ENCODE assay signal across 9 cellular contexts in the genomic region with DNA sequence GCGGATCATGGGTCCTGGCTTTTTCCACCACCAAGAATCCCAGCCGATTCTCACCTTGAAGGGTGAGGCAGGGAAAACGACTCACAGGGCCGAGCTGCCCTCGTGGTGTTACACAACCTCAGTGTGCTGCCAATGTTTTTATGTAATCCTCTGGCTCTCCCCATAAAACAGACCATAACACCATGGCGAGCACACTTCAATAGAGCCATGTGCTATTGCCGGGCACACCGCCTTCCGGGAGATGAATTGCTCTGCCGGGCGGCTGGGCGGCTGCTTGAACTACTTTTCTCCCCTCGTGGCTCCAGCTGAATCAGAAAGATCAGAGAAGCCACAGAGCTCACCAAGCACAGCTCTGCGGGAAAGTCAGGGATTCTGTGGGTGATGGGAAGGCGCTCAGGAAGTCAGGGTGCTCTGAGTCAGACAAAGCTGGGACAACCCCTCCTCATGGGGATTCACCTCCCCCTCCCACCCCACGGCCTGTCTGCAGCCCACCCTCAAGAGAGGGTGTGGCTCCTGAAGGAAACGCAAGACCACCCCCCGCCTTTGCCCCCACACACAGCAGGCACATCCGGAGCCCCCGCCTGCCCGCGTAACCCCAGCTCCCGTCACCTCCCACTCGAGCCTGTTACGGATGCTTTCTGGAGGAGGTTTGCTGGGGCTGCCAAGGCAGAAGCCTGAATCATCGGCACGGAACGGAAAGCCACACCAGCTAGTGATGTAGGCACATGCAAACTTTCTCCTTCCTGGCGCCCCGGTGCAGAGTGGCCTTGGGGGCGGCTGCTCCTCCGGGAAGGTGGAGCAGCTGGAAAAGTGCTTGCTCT. TPM values are rescaled to one million over a fixed set of nuclear protein-coding genes. Genes with fewer than 3 reads are reported as not detected.
DNase-seq lines count a peak whose midpoint lies in the region; ATAC-seq, FAIRE-seq and TF ChIP-seq lines count a peak whose summit lies in the region.
"Had no signal": no experiment of that assay in that cellular context is flagged by ENCODE, and none has a peak within 500 bp of the region (broad histone marks: within the 10 kb centered on the region; RNA-seq: fewer than 3 reads in every experiment).

No MANE protein-coding gene starts in this region.

- no peaks in the 10 kb centered on the region for H3K9me3 ChIP-seq in upper lobe of left lung

- no peak for FAIRE-seq in GM19239 (lab: Jason Lieb, UNC)

- TF ChIP-seq EP300 in upper lobe of left lung (IDR thresholded peaks at IDR 0.05), result peak in 1 of 4 donors; percentile 31

- H3K27ac Mint-ChIP-seq in nephron progenitor cell, result no peak overlapping the region
- H3K27ac Mint-ChIP-seq: naive B cell had no signal

- TF ChIP-seq CTCF in coronary artery (IDR thresholded peaks at IDR 0.05), result no peak
- TF ChIP-seq CTCF in nephron progenitor cell (IDR thresholded peaks at IDR 0.05), result no peak
- no peak for TF ChIP-seq CTCF in upper lobe of left lung (IDR thresholded peaks at IDR 0.05)

- no peak for TF ChIP-seq POLR2A in upper lobe of left lung (IDR thresholded peaks at IDR 0.05)

- ATAC-seq in upper lobe of left lung (ENCODE audit: low FRiP score in 2 of 2) (peak; percentile 58 to 77), HG02678 (IDR thresholded peaks at IDR 0.05; ENCODE audit: unreplicated experiment) (no peak)

- H3K4me1 ChIP-seq in upper lobe of left lung, result peaks cover 7 to 37% (median 14%) of the 10 kb centered on the region in 4 donors

- H3K36me3 ChIP-seq in upper lobe of left lung, result no peaks in the 10 kb centered on the region

- peak overlapping the region; percentile 39 for H3K4me3 Mint-ChIP-seq in nephron progenitor cell

- H3K36me3 Mint-ChIP-seq in nephron progenitor cell (ENCODE audit: low read depth), result no peaks in the 10 kb centered on the region

- H3K4me3 ChIP-seq in coronary artery, result peak overlapping the region; percentile 51
- no peak overlapping the region for H3K4me3 ChIP-seq in upper lobe of left lung

- H3K27me3 Mint-ChIP-seq in nephron progenitor cell (ENCODE audit: low read depth, poor library complexity), result peaks cover 83% of the 10 kb centered on the region

- peaks cover 48% of the 10 kb centered on the region for H3K4me1 Mint-ChIP-seq in nephron progenitor cell

- H3K27me3 ChIP-seq in upper lobe of left lung, result peaks cover 0 to 27% (median 13%) of the 10 kb centered on the region in 4 donors

- peak; percentile 60 for DNase-seq in GM04503 (ENCODE audit: low read depth)
- peak; percentile 96 for DNase-seq in SW480 (ENCODE audit: low spot score)
- no peak for DNase-seq in coronary artery (ENCODE audit: low spot score)
- peak; percentile 39 for DNase-seq in nephron progenitor cell
- peak; percentile 60 for DNase-seq in upper lobe of left lung
- no peak for DNase-seq in T-helper 9 cell
- DNase-seq in GM19239 (ENCODE audit: insufficient read length, low spot score), result no peak
- DNase-seq: naive B cell had no signal

- peaks cover 8% of the 10 kb centered on the region for H3K9me3 Mint-ChIP-seq in nephron progenitor cell

- H3K27ac ChIP-seq in coronary artery (no peak overlapping the region), upper lobe of left lung (no peak overlapping the region)

- WGBS in upper lobe of left lung, 2 donors, result 9 to 18% methylated on average over 10 to 27 of the region's 32 CpGs

RNA-seq across cellular contexts. Expression of a gene that starts 1.8 kb away (rescaled TPM):
- total RNA-seq in upper lobe of left lung, result under 1 TPM in 1 of 6 donors, not detected in 5; 0.26 TPM

Comparison
In these comparisons a context has a peak if more than half of its experiments do, and no peak if none do; other contexts are left out.
1. DNase-seq: peak in GM04503 (single experiment), SW480 (single experiment), nephron progenitor cell (single experiment) and upper lobe of left lung (2 of 2); none in coronary artery (single experiment), T-helper 9 cell (single experiment) and GM19239 (single experiment).